In the genomic region with DNA sequence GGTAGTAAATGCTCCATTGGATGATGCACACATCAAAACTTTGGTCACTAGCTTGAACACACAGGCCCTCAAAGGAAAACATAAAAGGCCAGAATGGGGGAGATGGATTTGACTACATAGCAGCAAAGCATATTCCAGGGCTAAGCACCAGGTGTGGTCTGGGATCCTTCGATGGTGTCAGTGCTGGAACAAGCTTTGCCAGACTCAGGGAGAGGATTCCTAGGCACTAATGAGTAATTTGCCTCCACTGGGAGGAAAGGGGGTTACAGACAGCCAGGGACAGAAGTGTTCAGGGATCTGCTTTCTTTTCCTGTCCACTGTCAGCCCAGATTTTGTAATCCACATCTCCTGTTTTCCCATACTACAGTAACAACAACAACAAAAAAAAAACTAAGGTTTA, we compare ENCODE assay signal across 27 cellular contexts.
"Had no signal": no experiment of that assay in that cellular context is flagged by ENCODE, and none has a peak within 500 bp of the region (broad histone marks: within the 10 kb centered on the region; RNA-seq: fewer than 3 reads in every experiment).

No MANE protein-coding gene starts in this region.

- H3K27me3 ChIP-seq: ovary, suprapubic skin, tibial artery, upper lobe of right lung had no signal

- H3K4me3 ChIP-seq: left lung, lower lobe of right lung, mucosa of descending colon, ovary, skin epidermis, suprapubic skin, thoracic aorta, tibial artery, upper lobe of right lung had no signal

- H3K9me3 Mint-ChIP-seq: naive thymus-derived CD4-positive, alpha-beta T cell; natural killer cell treated with Interleukin-12 subunit alpha and Interleukin-12 subunit beta and Interleukin-15 and Interleukin-18, amount 100 ng/mL, for 72 hours; stimulated activated naive CD8-positive, alpha-beta T cell treated with anti-CD3 and anti-CD28 coated beads, Interleukin-15, Interleukin-2, amounts not matched to agents 100 ng/mL and 50 ng/mL, for 24 hours had no signal

- H3K27me3 Mint-ChIP-seq: natural killer cell treated with Interleukin-12 subunit alpha and Interleukin-12 subunit beta and Interleukin-15 and Interleukin-18, amount 100 ng/mL, for 72 hours; progenitor cell of endocrine pancreas had no signal

- DNase-seq: hippocampal formation; kidney; left colon; left lung; lower lobe of right lung; mammary epithelial cell; midbrain; naive thymus-derived CD4-positive, alpha-beta T cell; ovary; retina; stimulated activated CD4-positive, alpha-beta T cell treated with anti-CD3 and anti-CD28 coated beads, Interleukin-12 subunit alpha, Interleukin-12 subunit beta, amount 100 ng/mL, for 4 hours; stimulated activated CD4-positive, alpha-beta T cell treated with anti-CD3 and anti-CD28 coated beads, Interleukin-15, amount 100 ng/mL, for 24 hours; stimulated activated CD4-positive, alpha-beta T cell treated with anti-CD3 and anti-CD28 coated beads, Interleukin-2, amount 100 ng/mL, for 24 hours; stimulated activated CD4-positive, alpha-beta T cell treated with anti-CD3 and anti-CD28 coated beads, Interleukin-4, amount 100 ng/mL, for 1 hour; stimulated activated naive CD4-positive, alpha-beta T cell; tibial artery; trophoblast cell; upper lobe of right lung had no signal

- H3K27ac ChIP-seq: left lung, lower lobe of right lung, ovary, skin epidermis, suprapubic skin, thoracic aorta, tibial artery, upper lobe of right lung had no signal

- H3K36me3 Mint-ChIP-seq: naive thymus-derived CD4-positive, alpha-beta T cell; natural killer cell treated with Interleukin-12 subunit alpha and Interleukin-12 subunit beta and Interleukin-15 and Interleukin-18, amount 100 ng/mL, for 72 hours had no signal

- H3K36me3 ChIP-seq: left lung, lower lobe of right lung, ovary, suprapubic skin, thoracic aorta, tibial artery, upper lobe of right lung had no signal

- H3K9me3 ChIP-seq: left lung, lower lobe of right lung, mucosa of descending colon, ovary, suprapubic skin, thoracic aorta, tibial artery, upper lobe of right lung had no signal

- H3K4me3 Mint-ChIP-seq: naive thymus-derived CD4-positive, alpha-beta T cell; natural killer cell treated with Interleukin-12 subunit alpha and Interleukin-12 subunit beta and Interleukin-15 and Interleukin-18, amount 100 ng/mL, for 72 hours; stimulated activated naive CD8-positive, alpha-beta T cell treated with anti-CD3 and anti-CD28 coated beads, Interleukin-15, Interleukin-2, amounts not matched to agents 100 ng/mL and 50 ng/mL, for 24 hours had no signal

- ATAC-seq: left colon; left lung; lower lobe of right lung; mucosa of descending colon; naive thymus-derived CD4-positive, alpha-beta T cell; natural killer cell treated with Interleukin-12 subunit alpha and Interleukin-12 subunit beta and Interleukin-15 and Interleukin-18, amount 100 ng/mL, for 72 hours; right cardiac atrium; sciatic nerve; upper lobe of right lung had no signal

- H3K4me1 ChIP-seq: left lung, lower lobe of right lung, suprapubic skin, tibial artery, upper lobe of right lung had no signal

- H3K27ac Mint-ChIP-seq: naive thymus-derived CD4-positive, alpha-beta T cell; natural killer cell treated with Interleukin-12 subunit alpha and Interleukin-12 subunit beta and Interleukin-15 and Interleukin-18, amount 100 ng/mL, for 72 hours; progenitor cell of endocrine pancreas; stimulated activated naive CD8-positive, alpha-beta T cell treated with anti-CD3 and anti-CD28 coated beads, Interleukin-15, Interleukin-2, amounts not matched to agents 100 ng/mL and 50 ng/mL, for 24 hours had no signal
